In the genomic region with DNA sequence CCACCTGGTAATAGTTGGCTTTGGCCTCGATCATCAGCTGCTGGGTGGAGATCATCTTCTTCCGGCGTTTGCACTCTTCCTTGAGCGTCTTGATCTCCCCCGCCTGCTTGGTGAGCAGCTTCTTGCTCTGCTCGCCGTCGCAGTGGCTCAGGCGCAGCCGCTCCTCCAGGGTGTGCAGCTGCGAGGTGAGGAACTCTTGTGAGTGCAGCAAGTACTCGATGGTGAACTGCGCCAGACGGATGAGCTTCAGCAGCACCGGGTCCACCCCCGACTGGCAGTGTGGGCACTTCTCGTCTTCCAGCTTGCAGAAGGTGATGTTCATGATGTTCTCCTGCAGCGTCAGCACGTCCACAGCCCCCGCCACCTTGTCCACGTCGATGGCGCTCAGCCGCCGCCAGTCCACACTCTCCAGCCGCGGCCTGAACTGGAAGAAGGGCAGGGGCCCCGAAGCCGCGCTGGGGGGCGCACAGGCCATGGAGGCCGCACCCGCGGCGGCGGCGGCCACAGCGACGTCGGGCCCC, we compare ENCODE assay signal across 10 cellular contexts. TPM values are rescaled to one million over a fixed set of nuclear protein-coding genes. Genes with fewer than 3 reads are reported as not detected.
DNase-seq lines count a peak whose midpoint lies in the region; TF ChIP-seq lines count a peak whose summit lies in the region.
"Had no signal": no experiment of that assay in that cellular context is flagged by ENCODE, and none has a peak within 500 bp of the region (broad histone marks: within the 10 kb centered on the region; RNA-seq: fewer than 3 reads in every experiment).

No MANE protein-coding gene starts in this region.

- H2AFZ ChIP-seq in ACC112 (ENCODE audit: low read length, unreplicated experiment) (peak overlapping the region; percentile 49), neuronal stem cell (ENCODE audit: low read length) (no peak overlapping the region)

- no peak overlapping the region for H3K9ac ChIP-seq in neuronal stem cell (ENCODE audit: low read depth, low read length, poor library complexity)

- H3K79me1 ChIP-seq in neuronal stem cell (ENCODE audit: low read depth, low read length): peaks cover 10% of the 10 kb centered on the region

- peak overlapping the region; percentile 89 for H3K4me3 ChIP-seq in ACC112 (ENCODE audit: low read depth, low read length)
- H3K4me3 ChIP-seq in fibroblast of mammary gland (ENCODE audit: control insufficient read depth, low read depth, low read length): peak overlapping the region; percentile 30
- peak overlapping the region in 1 of 2 donors; percentile 49 for H3K4me3 ChIP-seq in neuronal stem cell (ENCODE audit: low read length in 2 of 2)
- H3K4me3 ChIP-seq in SJCRH30: no peak overlapping the region

- H2BK15ac ChIP-seq in neuronal stem cell (ENCODE audit: low read length): no peak overlapping the region

- peaks cover 27% of the 10 kb centered on the region for H3K79me2 ChIP-seq in ACC112 (ENCODE audit: control insufficient read depth, insufficient read depth, low read length, unreplicated experiment)

- peaks cover 10% of the 10 kb centered on the region for H3K36me3 ChIP-seq in ACC112 (ENCODE audit: insufficient read depth, low read length)
- H3K36me3 ChIP-seq in neuronal stem cell (replicated peaks in 1 of 2; ENCODE audit: control insufficient read depth in 2 of 2, insufficient read depth in 2 of 2, low read length in 2 of 2): peaks cover 9 to 59% of the 10 kb centered on the region in 2 donors
- H3K36me3 ChIP-seq in SJCRH30: peaks cover 44% of the 10 kb centered on the region

- no CpG with 5 or more reads among the region's 40 CpGs for WGBS in neuronal stem cell (ENCODE audit: extremely low coverage in 2 of 2, insufficient read length in 2 of 2, insufficient replicate concordance in 1 of 2), 2 donors

- H3K4me2 ChIP-seq in neuronal stem cell (ENCODE audit: insufficient read depth, low read length, poor library complexity, severe bottlenecking): peak overlapping the region; percentile 21

- peak overlapping the region; percentile 7 for H3K18ac ChIP-seq in neuronal stem cell (ENCODE audit: low read length)

- no peak overlapping the region for H4K91ac ChIP-seq in neuronal stem cell (ENCODE audit: low read depth, low read length, poor library complexity)

- H2BK5ac ChIP-seq in neuronal stem cell (ENCODE audit: low read length): no peak overlapping the region

- peak overlapping the region; percentile 66 for H2AK5ac ChIP-seq in neuronal stem cell (ENCODE audit: low read depth, low read length)

- H3K14ac ChIP-seq in neuronal stem cell (ENCODE audit: low read length): no peak overlapping the region

- H3K27me3 ChIP-seq in ACC112 (ENCODE audit: insufficient read depth, low read length) (no peaks in the 10 kb centered on the region), neuronal stem cell (ENCODE audit: control insufficient read depth in 3 of 3, insufficient read depth in 3 of 3, low read depth in 1 of 3, low read length in 3 of 3) (no peaks in the 10 kb centered on the region), SJCRH30 (no peaks in the 10 kb centered on the region)

- H3K23ac ChIP-seq in neuronal stem cell (ENCODE audit: low read depth, low read length, poor library complexity): no peak overlapping the region

- TF ChIP-seq CTCF in fibroblast of mammary gland (conservative IDR thresholded peaks at IDR 0.05; ENCODE audit: control insufficient read depth, insufficient read depth, low read depth, low read length): no peak

- in situ Hi-C loops in ACHN (cut with HindIII; ENCODE audit: low pct_ligation_motif_present, low pct_unique_long_range_greater_than_20kb, low sequenced_read_pairs): no loop called here

- H2BK12ac ChIP-seq in neuronal stem cell (ENCODE audit: low read length): no peak overlapping the region

- no peak overlapping the region for H3K4ac ChIP-seq in neuronal stem cell (ENCODE audit: low read length)

- H2BK120ac ChIP-seq in neuronal stem cell (ENCODE audit: low read depth, low read length): no peak overlapping the region

- peaks cover 0 to 4% of the 10 kb centered on the region in 2 donors for H3K9me3 ChIP-seq in neuronal stem cell (replicated peaks in 1 of 2; ENCODE audit: control insufficient read depth in 2 of 2, insufficient read depth in 1 of 2, low read depth in 1 of 2, low read length in 2 of 2)
- no peaks in the 10 kb centered on the region for H3K9me3 ChIP-seq in SJCRH30 (replicated peaks)

- H4K8ac ChIP-seq in neuronal stem cell (ENCODE audit: low read depth, low read length): peak overlapping the region; percentile 70

- H3K4me1 ChIP-seq in ACC112 (ENCODE audit: control insufficient read depth, insufficient read depth, low read length, unreplicated experiment) (peaks cover 10% of the 10 kb centered on the region), neuronal stem cell (ENCODE audit: control insufficient read depth in 2 of 2, insufficient read depth in 1 of 2, low read depth in 1 of 2, low read length in 2 of 2) (peaks cover 4 to 5% of the 10 kb centered on the region in 2 donors), SJCRH30 (no peaks in the 10 kb centered on the region)

- H3K27ac ChIP-seq in ACC112 (ENCODE audit: low read depth, low read length) (no peak overlapping the region), neuronal stem cell (replicated peaks; ENCODE audit: low read length) (no peak overlapping the region), SJCRH30 (no peak overlapping the region)
- H3K27ac ChIP-seq: C4-2B had no signal

- peak; percentile 34 for DNase-seq in NCI-H2227 treated with DMSO at 0.1 percent for 48 hours (lab: John Stamatoyannopoulos, UW)
- DNase-seq in fibroblast of mammary gland (ENCODE audit: low read depth): peak; percentile 52
- no peak for DNase-seq in neuronal stem cell (ENCODE audit: low spot score)
- no peak for DNase-seq in SJCRH30
- DNase-seq in ACHN: no peak
- DNase-seq in activated CD8-positive, alpha-beta memory T cell treated with anti-CD3 and anti-CD28 coated beads for 24 hours: no peak
- DNase-seq in cortex of kidney (lab: John Stamatoyannopoulos, UW): no peak
- DNase-seq: activated T-cell treated with anti-CD3 and anti-CD28 coated beads, Interleukin-2, amount 50 U/mL, for 4 hours had no signal

RNA-seq across cellular contexts. Expression of a gene that starts 3.2 kb away (rescaled TPM):
- 69.3 TPM for polyA plus RNA-seq in neuronal stem cell (2013, experiment 1 of 2)
- polyA plus RNA-seq in neuronal stem cell (2013, experiment 2 of 2): 71.6 TPM
- total RNA-seq in SJCRH30 (2014; rRNA removed; shearing (Covaris generic)): 39.1 and 47.6 TPM in 2 replicates

RNA-seq across cellular contexts. Expression of a gene that starts 35.6 kb away (rescaled TPM):
- 7.1 TPM for polyA plus RNA-seq in neuronal stem cell (2013, experiment 1 of 2)
- 7.4 TPM for polyA plus RNA-seq in neuronal stem cell (2013, experiment 2 of 2)
- total RNA-seq in SJCRH30 (2014; rRNA removed; shearing (Covaris generic)): 22.5 and 24.1 TPM in 2 replicates

Comparison
In these comparisons a context has a peak if more than half of its experiments do, and no peak if none do; other contexts are left out.
1. DNase-seq: peak in NCI-H2227 treated with DMSO at 0.1 percent for 48 hours (single experiment) and fibroblast of mammary gland (single experiment); none in neuronal stem cell (single experiment), SJCRH30 (0 of 2), ACHN (single experiment), activated CD8-positive, alpha-beta memory T cell treated with anti-CD3 and anti-CD28 coated beads for 24 hours (single experiment) and cortex of kidney (single experiment).